Comparison of ENCODE assay signal across 21 cellular contexts in genomic region chr20:40628877-40629276, GRCh38.
A peak's percentile ranks its signal among the peaks of the same experiment; 100 is the strongest.
DNase-seq lines count a peak whose midpoint lies in the region; ATAC-seq and TF ChIP-seq lines count a peak whose summit lies in the region.
"Had no signal": no experiment of that assay in that cellular context is flagged by ENCODE, and none has a peak within 500 bp of the region (broad histone marks: within the 10 kb centered on the region; RNA-seq: fewer than 3 reads in every experiment).

No MANE protein-coding gene starts in this region.

- peak; percentile 8 for DNase-seq in activated CD8-positive, alpha-beta memory T cell treated with anti-CD3 and anti-CD28 coated beads, Interleukin-2, amount 10 ng/mL, durations not matched to agents 7 days and 5 days
- no peak for DNase-seq in activated CD8-positive, alpha-beta memory T cell treated with anti-CD3 and anti-CD28 coated beads, Interleukin-2, amount 50 U/mL, for 4 hours
- DNase-seq in mammary epithelial cell (no peak), islet precursor cell (peak; percentile 25), superior temporal gyrus (ENCODE audit: extremely low spot score) (no peak), HAP-1 (ENCODE audit: low spot score in 2 of 2) (no peak)
- no peak for DNase-seq in stimulated activated naive CD8-positive, alpha-beta T cell treated with anti-CD3 and anti-CD28 coated beads, Interleukin-15, amount 100 ng/mL, for 72 hours
- DNase-seq: Calu3; CD8-positive, alpha-beta T cell; DMS79; IMR-90; NCI-H1417 treated with DMSO at 0.1 percent for 48 hours; NCI-H187 treated with DMSO at 0.1 percent for 48 hours; NCI-H345; NCI-H526 treated with DMSO at 0.1 percent for 48 hours; NK-92 treated with Interleukin-12 subunit alpha and Interleukin-12 subunit beta, amount 100 ng/mL, for 24 hours; Peyer's patch had no signal

- no peaks in the 10 kb centered on the region for H3K4me1 Mint-ChIP-seq in activated CD8-positive, alpha-beta memory T cell treated with anti-CD3 and anti-CD28 coated beads, Interleukin-2, amount 10 ng/mL, durations not matched to agents 7 days and 5 days
- no peaks in the 10 kb centered on the region for H3K4me1 Mint-ChIP-seq in stimulated activated naive CD8-positive, alpha-beta T cell treated with anti-CD3 and anti-CD28 coated beads, Interleukin-15, amount 100 ng/mL, for 72 hours

- no peak overlapping the region for H3K4me2 ChIP-seq in mammary epithelial cell (ENCODE audit: insufficient read depth, low read depth, low read length)
- H3K4me2 ChIP-seq: BLaER1 had no signal

- no peaks in the 10 kb centered on the region for H3K79me2 ChIP-seq in mammary epithelial cell (ENCODE audit: insufficient read depth, low read length)

- intact Hi-C loops in mammary epithelial cell (cut with micrococcal nuclease) = no loop called here

- ATAC-seq in activated CD8-positive, alpha-beta memory T cell treated with anti-CD3 and anti-CD28 coated beads, Interleukin-2, amount 10 ng/mL, durations not matched to agents 7 days and 5 days = no peak
- ATAC-seq in stimulated activated naive CD8-positive, alpha-beta T cell treated with anti-CD3 and anti-CD28 coated beads, Interleukin-15, amount 100 ng/mL, for 72 hours = no peak
- ATAC-seq in GM19035 (IDR thresholded peaks at IDR 0.05; ENCODE audit: unreplicated experiment) = no peak
- ATAC-seq: CD8-positive, alpha-beta T cell; Right ventricle myocardium inferior had no signal

- H4K20me1 ChIP-seq in mammary epithelial cell (ENCODE audit: insufficient read depth, low read length) = no peaks in the 10 kb centered on the region
- H4K20me1 ChIP-seq: BLaER1 had no signal

- no peaks in the 10 kb centered on the region for H3K27me3 ChIP-seq in mammary epithelial cell (ENCODE audit: insufficient read depth, low read length)
- no peaks in the 10 kb centered on the region for H3K27me3 ChIP-seq in HAP-1 (ENCODE audit: low read depth)
- H3K27me3 ChIP-seq: BLaER1, Peyer's patch had no signal

- peaks cover 2% of the 10 kb centered on the region for H3K9me3 Mint-ChIP-seq in activated CD8-positive, alpha-beta memory T cell treated with anti-CD3 and anti-CD28 coated beads, Interleukin-2, amount 10 ng/mL, durations not matched to agents 7 days and 5 days (ENCODE audit: low read depth)
- peaks cover 0 to 11% of the 10 kb centered on the region in 2 donors for H3K9me3 Mint-ChIP-seq in stimulated activated naive CD8-positive, alpha-beta T cell treated with anti-CD3 and anti-CD28 coated beads, Interleukin-15, amount 100 ng/mL, for 72 hours

- no peaks in the 10 kb centered on the region for H3K36me3 Mint-ChIP-seq in activated CD8-positive, alpha-beta memory T cell treated with anti-CD3 and anti-CD28 coated beads, Interleukin-2, amount 10 ng/mL, durations not matched to agents 7 days and 5 days
- H3K36me3 Mint-ChIP-seq: CD8-positive, alpha-beta T cell had no signal

- no peaks in the 10 kb centered on the region for H3K36me3 ChIP-seq in mammary epithelial cell (ENCODE audit: insufficient read depth, low read length)
- H3K36me3 ChIP-seq in HAP-1 (replicated peaks) = no peaks in the 10 kb centered on the region
- H3K36me3 ChIP-seq: BLaER1, Peyer's patch had no signal

- no peak overlapping the region for H3K27ac ChIP-seq in mammary epithelial cell (ENCODE audit: insufficient read depth, low read depth, low read length)
- H3K27ac ChIP-seq: BLaER1, HL-60, Peyer's patch had no signal

- no peak overlapping the region for H3K27ac Mint-ChIP-seq in activated CD8-positive, alpha-beta memory T cell treated with anti-CD3 and anti-CD28 coated beads, Interleukin-2, amount 10 ng/mL, durations not matched to agents 7 days and 5 days
- no peak overlapping the region for H3K27ac Mint-ChIP-seq in stimulated activated naive CD8-positive, alpha-beta T cell treated with anti-CD3 and anti-CD28 coated beads, Interleukin-15, amount 100 ng/mL, for 72 hours
- H3K27ac Mint-ChIP-seq: CD8-positive, alpha-beta T cell had no signal

- TF ChIP-seq CTCF in mammary epithelial cell (conservative IDR thresholded peaks at IDR 0.05 in 1 of 2, IDR thresholded peaks at IDR 0.05 in 1 of 2; ENCODE audit: extremely low read depth in 1 of 2, insufficient read depth in 1 of 2, low read depth in 1 of 2, low read length in 2 of 2) = no peak

- H3K4me1 ChIP-seq in mammary epithelial cell (ENCODE audit: insufficient read depth, low read length) = no peaks in the 10 kb centered on the region
- no peaks in the 10 kb centered on the region for H3K4me1 ChIP-seq in HAP-1
- H3K4me1 ChIP-seq: BLaER1, Peyer's patch had no signal

- H3K9me3 ChIP-seq in mammary epithelial cell (replicated peaks; ENCODE audit: insufficient read depth, low read length) = no peaks in the 10 kb centered on the region
- no peaks in the 10 kb centered on the region for H3K9me3 ChIP-seq in HAP-1
- H3K9me3 ChIP-seq: BLaER1, Peyer's patch had no signal

- 28% methylated on average over 10 of the region's 10 CpGs for WGBS in mammary epithelial cell (ENCODE audit: low coverage, missing lambda C conversion rate)

- peaks cover 10% of the 10 kb centered on the region for H3K27me3 Mint-ChIP-seq in activated CD8-positive, alpha-beta memory T cell treated with anti-CD3 and anti-CD28 coated beads, Interleukin-2, amount 10 ng/mL, durations not matched to agents 7 days and 5 days
- H3K27me3 Mint-ChIP-seq in stimulated activated naive CD8-positive, alpha-beta T cell treated with anti-CD3 and anti-CD28 coated beads, Interleukin-15, amount 100 ng/mL, for 72 hours = peaks cover 14% of the 10 kb centered on the region

- H3K4me3 ChIP-seq in mammary epithelial cell (replicated peaks in 1 of 3; ENCODE audit: insufficient read depth in 1 of 3, low read depth in 2 of 3, low read length in 3 of 3) (no peak overlapping the region), HAP-1 (no peak overlapping the region)
- H3K4me3 ChIP-seq: BLaER1, Peyer's patch had no signal

- H3K9ac ChIP-seq in mammary epithelial cell (ENCODE audit: insufficient read depth, low read length) = no peak overlapping the region
- H3K9ac ChIP-seq: BLaER1 had no signal

- no TSS peak for BruUV-seq in mammary epithelial cell (replicated peaks; lab: Mats Ljungman, UMichigan)

- peak overlapping the region; percentile 42 for H2AFZ ChIP-seq in mammary epithelial cell (ENCODE audit: low read depth, low read length)

- H3K4me3 Mint-ChIP-seq in activated CD8-positive, alpha-beta memory T cell treated with anti-CD3 and anti-CD28 coated beads, Interleukin-2, amount 10 ng/mL, durations not matched to agents 7 days and 5 days = no peak overlapping the region
- H3K4me3 Mint-ChIP-seq in stimulated activated naive CD8-positive, alpha-beta T cell treated with anti-CD3 and anti-CD28 coated beads, Interleukin-15, amount 100 ng/mL, for 72 hours = no peak overlapping the region
- H3K4me3 Mint-ChIP-seq: CD8-positive, alpha-beta T cell had no signal

- CTCF ChIA-PET in activated CD8-positive, alpha-beta memory T cell treated with anti-CD3 and anti-CD28 coated beads, Interleukin-2, amount 10 ng/mL, durations not matched to agents 7 days and 5 days (lab: Charles Lee) = no interaction called here
- CTCF ChIA-PET in mammary epithelial cell (lab: Charles Lee; ENCODE audit: low non-redundant PET) = no interaction called here

- dilution Hi-C loops in mammary epithelial cell (cut with HindIII; ENCODE audit: low sequenced_read_pairs) = no loop called here

- in situ Hi-C loops in mammary epithelial cell (cut with MboI; ENCODE audit: low sequenced_read_pairs in 2 of 2) = no loop called here
- in situ Hi-C loops in HAP-1 (cut with MboI; ENCODE audit: low sequenced_read_pairs) = no loop called here

Comparison
In these comparisons a context has a peak if more than half of its experiments do, and no peak if none do; other contexts are left out.
1. DNase-seq: peak in activated CD8-positive, alpha-beta memory T cell treated with anti-CD3 and anti-CD28 coated beads, Interleukin-2, amount 10 ng/mL, durations not matched to agents 7 days and 5 days (single experiment) and islet precursor cell (single experiment); none in activated CD8-positive, alpha-beta memory T cell treated with anti-CD3 and anti-CD28 coated beads, Interleukin-2, amount 50 U/mL, for 4 hours (single experiment), mammary epithelial cell (single experiment), stimulated activated naive CD8-positive, alpha-beta T cell treated with anti-CD3 and anti-CD28 coated beads, Interleukin-15, amount 100 ng/mL, for 72 hours (0 of 2), superior temporal gyrus (single experiment) and HAP-1 (0 of 2).